Comparison of ENCODE assay signal across 13 cellular contexts in genomic region chr4:17055788-17056187, GRCh38.
DNase-seq lines count a peak whose midpoint lies in the region; ATAC-seq and TF ChIP-seq lines count a peak whose summit lies in the region.
"Had no signal": no experiment of that assay in that cellular context is flagged by ENCODE, and none has a peak within 500 bp of the region (broad histone marks: within the 10 kb centered on the region; RNA-seq: fewer than 3 reads in every experiment).

No MANE protein-coding gene starts in this region.

- no peak for TF ChIP-seq CTCF in choroid plexus epithelial cell (conservative IDR thresholded peaks at IDR 0.05; ENCODE audit: low read depth, low read length)
- TF ChIP-seq CTCF in lower leg skin (IDR thresholded peaks at IDR 0.05) = no peak

- intact Hi-C loops in Right ventricle myocardium inferior (cut with DNase I) (no loop called here), lower leg skin (cut with DNase I; ENCODE audit: low total_unique reads) (no loop called here)

- DNase-seq in Ammon's horn (ENCODE audit: low spot score) = peak; percentile 63
- DNase-seq in LHCN-M2 (ENCODE audit: low read depth) = peak; percentile 8
- DNase-seq in choroid plexus epithelial cell (ENCODE audit: low read depth) = peak; percentile 96
- DNase-seq in kidney tubule cell (ENCODE audit: low spot score) = peak; percentile 47
- DNase-seq in Right ventricle myocardium inferior (ENCODE audit: missing footprints) = no peak
- DNase-seq in lower leg skin (ENCODE audit: low spot score in 2 of 2) = no peak
- DNase-seq in stimulated activated CD4-positive, alpha-beta T cell treated with anti-CD3 and anti-CD28 coated beads, Interleukin-12 subunit alpha, Interleukin-12 subunit beta, amount 100 ng/mL, for 4 hours = no peak
- DNase-seq in DMS53 treated with DMSO at 0.1 percent for 48 hours (lab: John Stamatoyannopoulos, UW; ENCODE audit: unreplicated experiment) = no peak
- DNase-seq: activated T-cell treated with anti-CD3 and anti-CD28 coated beads for 4 hours; aorta; CD8-positive, alpha-beta memory T cell; immature natural killer cell; WERI-Rb-1 had no signal

- H3K4me3 ChIP-seq in choroid plexus epithelial cell (ENCODE audit: low read depth, low read length) (no peak overlapping the region), lower leg skin (ENCODE audit: low read depth, poor library complexity, severe bottlenecking) (no peak overlapping the region)

- no peak for ATAC-seq in Right ventricle myocardium inferior

- no peak for TF ChIP-seq POLR2A in lower leg skin (IDR thresholded peaks at IDR 0.05)

- WGBS in lower leg skin, 2 donors = 69 to 80% methylated on average over 2 of the region's 2 CpGs

Comparison
In these comparisons a context has a peak if more than half of its experiments do, and no peak if none do; other contexts are left out.
1. DNase-seq: peak in Ammon's horn (single experiment), LHCN-M2 (single experiment), choroid plexus epithelial cell (single experiment) and kidney tubule cell (single experiment); none in Right ventricle myocardium inferior (single experiment), lower leg skin (0 of 2), stimulated activated CD4-positive, alpha-beta T cell treated with anti-CD3 and anti-CD28 coated beads, Interleukin-12 subunit alpha, Interleukin-12 subunit beta, amount 100 ng/mL, for 4 hours (single experiment) and DMS53 treated with DMSO at 0.1 percent for 48 hours (single experiment).